Comparison of ENCODE assay signal across 8 cellular contexts in the genomic region with DNA sequence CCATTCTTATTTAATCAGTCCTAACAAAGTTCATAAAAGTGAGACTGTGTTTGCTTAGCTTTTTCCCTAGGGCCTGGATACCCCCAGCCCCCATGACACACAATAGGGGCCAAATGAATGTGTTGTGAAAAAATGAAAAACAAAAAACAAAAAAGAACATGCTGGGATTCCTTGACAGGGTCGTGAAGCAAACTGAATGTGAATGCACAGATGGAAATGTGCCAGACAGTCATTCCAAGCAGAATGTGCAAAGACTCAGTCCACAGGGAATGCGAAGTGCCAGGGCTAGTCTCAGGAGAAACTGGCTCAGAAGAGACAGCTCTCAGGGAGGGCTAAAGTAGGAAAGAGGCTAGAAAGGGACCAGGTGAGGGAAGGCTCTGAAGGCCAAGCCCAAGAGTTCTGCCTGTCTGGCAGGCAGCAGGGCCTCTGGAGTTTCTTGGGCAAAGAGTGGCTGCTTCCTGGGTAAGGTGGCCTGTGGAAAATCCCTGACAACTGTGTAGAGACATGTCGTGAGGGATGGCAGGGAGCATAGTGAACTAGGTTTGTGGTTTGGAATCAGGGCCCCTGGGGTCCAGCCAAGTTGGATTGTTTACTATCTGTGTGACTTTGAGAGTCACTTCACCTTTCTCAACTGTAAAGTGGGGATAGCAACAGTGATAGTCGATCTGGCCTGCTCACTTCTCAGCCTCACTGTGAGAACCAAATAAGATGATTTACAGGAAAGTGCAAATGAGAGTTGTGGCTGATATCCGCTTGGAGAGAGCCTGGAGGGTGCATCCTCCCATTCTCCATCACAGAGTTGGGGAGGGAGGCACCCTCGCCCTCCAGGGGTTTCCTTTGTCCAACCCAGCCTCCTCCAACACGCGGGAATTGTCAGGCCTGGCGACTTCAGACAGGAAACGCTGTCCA. TPM values are rescaled to one million over a fixed set of nuclear protein-coding genes. Genes with fewer than 3 reads are reported as not detected.
DNase-seq lines count a peak whose midpoint lies in the region; ATAC-seq, FAIRE-seq and TF ChIP-seq lines count a peak whose summit lies in the region.

No MANE protein-coding gene starts in this region.

- H4K20me1 ChIP-seq in Karpas-422 (ENCODE audit: insufficient read depth, low read depth, low read length) (no peaks in the 10 kb centered on the region), K562 (replicated peaks; ENCODE audit: control insufficient read depth, insufficient read depth, low read length) (peaks cover 6% of the 10 kb centered on the region; the same call in 1 of the 2 replicates)

- H2AFZ ChIP-seq in Karpas-422 (ENCODE audit: low read length): no peak overlapping the region; the same call in 1 of the 2 replicates
- H2AFZ ChIP-seq in K562 (ENCODE audit: low read depth, low read length): peak overlapping the region; percentile 95

- peak; percentile 32 for FAIRE-seq in K562 (lab: Jason Lieb, UNC)

- H3K9me3 Mint-ChIP-seq in mesothelial cell of epicardium: no peaks in the 10 kb centered on the region

- no peaks in the 10 kb centered on the region for H3K9me2 ChIP-seq in Karpas-422 (replicated peaks; ENCODE audit: insufficient read depth, low read length)

- no peak for TF ChIP-seq EP300 in K562 (IDR thresholded peaks at IDR 0.05; ENCODE audit: low read length)

- POLR2A ChIA-PET in K562 (lab: Yijun Ruan, JAX): interaction anchor here (0.6 kb wide), 2 partner anchors 14 to 23 kb away, joined by 3 to 4 read pairs; no protein-coding TSS in a partner anchor

- H3K27ac Mint-ChIP-seq in mesothelial cell of epicardium: peak overlapping the region; percentile 86

- DNase-seq in COLO829 (ENCODE audit: low spot score) (peak; percentile 27), Karpas-422 (peak; percentile 42), K562 (ENCODE audit: extremely low read depth in 1 of 4, low spot score in 3 of 4) (no peak), mesothelial cell of epicardium (ENCODE audit: low spot score in 2 of 2, unreplicated experiment in 2 of 2) (no peak), sciatic nerve (ENCODE audit: low spot score) (no peak), inferior parietal cortex (ENCODE audit: extremely low spot score) (no peak)
- DNase-seq in stimulated activated CD8-positive, alpha-beta memory T cell treated with anti-CD3 and anti-CD28 coated beads, Interleukin-4, amount 100 ng/mL, for 48 hours: no peak

- peaks cover 4% of the 10 kb centered on the region for H3K9me1 ChIP-seq in K562 (ENCODE audit: control insufficient read depth, insufficient read depth, low read length)

- no peak for TF ChIP-seq POLR2A in K562 (conservative IDR thresholded peaks at IDR 0.05)

- intact Hi-C loops in K562 (cut with micrococcal nuclease): loop anchor here (5.0 kb wide), 2 partner anchors 32 to 48 kb away; a partner anchor contains a TSS
- intact Hi-C loops in sciatic nerve (cut with DNase I): loop anchor here (10.0 kb wide), 1 partner anchor 95 kb away; a partner anchor contains a TSS

- H3K27me3 ChIP-seq in Karpas-422 (ENCODE audit: low read length) (no peaks in the 10 kb centered on the region), K562 (ENCODE audit: control insufficient read depth in 2 of 2, insufficient read depth in 2 of 2, low read length in 2 of 2) (no peaks in the 10 kb centered on the region)

- H3K4me3 ChIP-seq in Karpas-422 (ENCODE audit: low read length) (peak overlapping the region; percentile 100), K562 (peak overlapping the region; percentile 80)

- in situ Hi-C loops in K562 (cut with MboI): no loop called here

- WGBS in K562 (ENCODE audit: insufficient coverage, low coverage, missing lambda C conversion rate): 17% methylated on average over 9 of the region's 10 CpGs

- H3K9ac ChIP-seq in Karpas-422 (ENCODE audit: low read length): peak overlapping the region; percentile 75
- peak overlapping the region; percentile 90 to 96 for H3K9ac ChIP-seq in K562 (ENCODE audit: insufficient read depth in 1 of 2, low read depth in 2 of 2, low read length in 2 of 2)

- H3K36me3 ChIP-seq in Karpas-422 (ENCODE audit: insufficient read depth, low read length) (0 out of 2 replicates have a peak, but pooled peaks cover 3% of the 10 kb centered on the region), K562 (ENCODE audit: control insufficient read depth, insufficient read depth, low read length) (peaks cover 14% of the 10 kb centered on the region; the same call in 1 of the 3 replicates)

- 0 out of 4 replicates have a peak, but pooled peaks of 1 of the 2 experiments have one; percentile 48 for TF ChIP-seq RAD21 in K562 (CRISPR knock-in tag; conservative IDR thresholded peaks at IDR 0.05 in 1 of 2, IDR thresholded peaks at IDR 0.05 in 1 of 2)

- H3K27me3 Mint-ChIP-seq in mesothelial cell of epicardium (ENCODE audit: low read depth): peaks cover 13% of the 10 kb centered on the region

- H3K79me2 ChIP-seq in Karpas-422 (ENCODE audit: low read length): peaks cover 24% of the 10 kb centered on the region
- peaks cover 19% of the 10 kb centered on the region for H3K79me2 ChIP-seq in K562 (ENCODE audit: control insufficient read depth, insufficient read depth, low read length)

- H3K9me3 ChIP-seq in Karpas-422 (ENCODE audit: low read length): no peaks in the 10 kb centered on the region
- no peaks in the 10 kb centered on the region for H3K9me3 ChIP-seq in K562 (replicated peaks; ENCODE audit: control insufficient read depth, insufficient read depth, low read depth, low read length)

- no peaks in the 10 kb centered on the region for H3K36me3 Mint-ChIP-seq in mesothelial cell of epicardium

- H3K4me1 ChIP-seq in Karpas-422 (ENCODE audit: low read length): peaks cover 26% of the 10 kb centered on the region
- H3K4me1 ChIP-seq in K562 (replicated peaks in 1 of 2; ENCODE audit: control insufficient read depth in 2 of 2, insufficient read depth in 2 of 2, low read length in 2 of 2): peaks cover 29 to 51% of the 10 kb centered on the region in 2 experiments

- H3K27ac ChIP-seq in Karpas-422 (ENCODE audit: low read length) (no peak overlapping the region; the same call in 1 of the 2 replicates), K562 (ENCODE audit: extremely low read depth, low read depth, low read length) (peak overlapping the region; percentile 83)

- peaks cover 28% of the 10 kb centered on the region for H3K4me1 Mint-ChIP-seq in mesothelial cell of epicardium

- H3K4me2 ChIP-seq in Karpas-422 (ENCODE audit: low read depth, low read length, poor library complexity, severe bottlenecking) (peak overlapping the region; percentile 89), K562 (ENCODE audit: insufficient read depth, low read length) (peak overlapping the region; percentile 99)

- H3K4me3 Mint-ChIP-seq in mesothelial cell of epicardium: peak overlapping the region; percentile 79

- BruUV-seq in K562 (replicated peaks; lab: Mats Ljungman, UMichigan): TSS peak; percentile 86

- ATAC-seq in K562: no peak
- ATAC-seq in GM21360 (IDR thresholded peaks at IDR 0.05; ENCODE audit: unreplicated experiment): no peak
- no peak for ATAC-seq in sciatic nerve

- CTCF ChIA-PET in K562 (lab: Yijun Ruan, JAX; ENCODE audit: low intra/inter-chr PET ratio): interaction anchor here (0.6 to 1.4 kb wide), 3 partner anchors 34 to 88 kb away, joined by 3 to 4 read pairs (median 3); a partner anchor contains a TSS

- TF ChIP-seq CTCF in K562 (IDR thresholded peaks at IDR 0.05 in 2 of 3, conservative IDR thresholded peaks at IDR 0.05 in 1 of 3; ENCODE audit: insufficient read depth in 2 of 3, low read depth in 1 of 3, low read length in 3 of 3) (no peak), mesothelial cell of epicardium (IDR thresholded peaks at IDR 0.05; ENCODE audit: unreplicated experiment) (no peak)

RNA-seq across cellular contexts. Expression of a gene that starts 1.2 kb away (rescaled TPM):
- total RNA-seq in Karpas-422 (2014; rRNA removed; shearing (Covaris generic); ENCODE audit: low replicate concordance): 33.6 and 50.0 TPM in 2 replicates
- total RNA-seq in K562 (2011; cell fraction: chromatin; rRNA removed; ENCODE audit: low replicate concordance): 77.6 and 286 TPM in 2 replicates
- total RNA-seq in K562 (2011; cell fraction: nucleolus; rRNA removed): 230 and 253 TPM in 2 replicates
- total RNA-seq in K562 (2011; cell fraction: nucleoplasm; rRNA removed): 121 and 122 TPM in 2 replicates
- total RNA-seq in K562 (2014; rRNA removed): 35.9 and 61.0 TPM in 2 replicates
- 10.1 and 15.2 TPM in 2 replicates for total RNA-seq in K562 (2014; rRNA removed; fragmentation: Illumina TruSeq; extraction: Trizol)
- 34.3 and 35.4 TPM in 2 replicates for total RNA-seq in K562 (2015; rRNA removed; fragmentation: Illumina TruSeq; extraction: Trizol)
- total RNA-seq in K562 (2021): 67.8 and 72.3 TPM in 2 replicates
- polyA plus RNA-seq in K562 (2011; rRNA removed): 29.8 and 54.7 TPM in 2 replicates
- polyA plus RNA-seq in K562 (2011; cell fraction: cytosol; rRNA removed): 48.9 and 94.6 TPM in 2 replicates
- 188 and 324 TPM in 2 replicates for polyA plus RNA-seq in K562 (2011; cell fraction: nucleus; rRNA removed)
- polyA plus RNA-seq in K562 (2012): 48.3 and 70.8 TPM in 2 replicates
- 32.8 and 39.7 TPM in 2 replicates for polyA plus RNA-seq in K562 (2014; fragmentation: Illumina TruSeq; extraction: Trizol)
- polyA plus RNA-seq in K562 (2014; fragmentation: Nextera tagmentation; extraction: Ambion mirVana): 1 to 10 TPM in 1 of 2 experiments, under 1 TPM in 1; 0.69 to 2.6 TPM
- 53.2 and 66.2 TPM in 2 replicates for polyA plus RNA-seq in K562 (2014; rRNA removed)
- 25.0 and 32.3 TPM in 2 replicates for polyA minus RNA-seq in K562 (2011; rRNA and poly(A)+ RNA removed)
- 58.9 and 76.8 TPM in 2 replicates for polyA minus RNA-seq in K562 (2011; cell fraction: cytosol; rRNA and poly(A)+ RNA removed)
- polyA minus RNA-seq in K562 (2011; cell fraction: nucleus; rRNA and poly(A)+ RNA removed): 56.0 and 61.5 TPM in 2 replicates
- total RNA-seq in mesothelial cell of epicardium: 32.7 to 36.1 TPM (median 36.1 TPM) in 3 replicates
- 147 TPM for total RNA-seq in sciatic nerve

RNA-seq across cellular contexts. Expression of a gene that starts 13.6 kb away (rescaled TPM):
- total RNA-seq in Karpas-422 (2014; rRNA removed; shearing (Covaris generic); ENCODE audit: low replicate concordance): 10.4 and 14.5 TPM in 2 replicates
- 4.6 and 12.1 TPM in 2 replicates for total RNA-seq in K562 (2011; cell fraction: chromatin; rRNA removed; ENCODE audit: low replicate concordance)
- 12.6 and 17.5 TPM in 2 replicates for total RNA-seq in K562 (2011; cell fraction: nucleolus; rRNA removed)
- total RNA-seq in K562 (2011; cell fraction: nucleoplasm; rRNA removed): 10.9 and 12.2 TPM in 2 replicates
- total RNA-seq in K562 (2014; rRNA removed): 7.4 and 10.6 TPM in 2 replicates
- 2.0 and 2.9 TPM in 2 replicates for total RNA-seq in K562 (2014; rRNA removed; fragmentation: Illumina TruSeq; extraction: Trizol)
- total RNA-seq in K562 (2015; rRNA removed; fragmentation: Illumina TruSeq; extraction: Trizol): 5.7 and 5.9 TPM in 2 replicates
- 4.7 and 6.1 TPM in 2 replicates for total RNA-seq in K562 (2021)
- polyA plus RNA-seq in K562 (2011; rRNA removed): 6.5 and 10.2 TPM in 2 replicates
- polyA plus RNA-seq in K562 (2011; cell fraction: cytosol; rRNA removed): 11.8 and 12.2 TPM in 2 replicates
- 8.5 and 9.2 TPM in 2 replicates for polyA plus RNA-seq in K562 (2011; cell fraction: nucleus; rRNA removed)
- 6.1 and 6.4 TPM in 2 replicates for polyA plus RNA-seq in K562 (2012)
- 6.1 and 6.2 TPM in 2 replicates for polyA plus RNA-seq in K562 (2014; fragmentation: Illumina TruSeq; extraction: Trizol)
- under 1 TPM; 0.68 to 0.89 TPM for polyA plus RNA-seq in K562 (2014; fragmentation: Nextera tagmentation; extraction: Ambion mirVana)
- 5.9 and 6.5 TPM in 2 replicates for polyA plus RNA-seq in K562 (2014; rRNA removed)
- polyA minus RNA-seq in K562 (2011; rRNA and poly(A)+ RNA removed): 2.5 and 5.7 TPM in 2 replicates
- 4.9 and 6.5 TPM in 2 replicates for polyA minus RNA-seq in K562 (2011; cell fraction: cytosol; rRNA and poly(A)+ RNA removed)
- polyA minus RNA-seq in K562 (2011; cell fraction: nucleus; rRNA and poly(A)+ RNA removed): 2.6 TPM in 2 replicates
- 30.8 to 31.2 TPM (median 30.9 TPM) in 3 replicates for total RNA-seq in mesothelial cell of epicardium
- 3.1 TPM for total RNA-seq in sciatic nerve

RNA-seq across cellular contexts. Expression of a gene that starts 16.3 kb away (rescaled TPM):
- not detected in 2 replicates for total RNA-seq in Karpas-422 (2014; rRNA removed; shearing (Covaris generic); ENCODE audit: low replicate concordance)
- total RNA-seq in K562 (2011; cell fraction: chromatin; rRNA removed; ENCODE audit: low replicate concordance): not detected in 2 replicates
- not detected in 2 replicates for total RNA-seq in K562 (2011; cell fraction: nucleolus; rRNA removed)
- total RNA-seq in K562 (2011; cell fraction: nucleoplasm; rRNA removed): not detected in 2 replicates
- total RNA-seq in K562 (2014; rRNA removed) (not detected in 2 replicates), K562 (2014; rRNA removed; fragmentation: Illumina TruSeq; extraction: Trizol) (not detected in 2 replicates), K562 (2015; rRNA removed; fragmentation: Illumina TruSeq; extraction: Trizol) (not detected in 2 replicates), K562 (2021) (not detected in 2 replicates), mesothelial cell of epicardium (0.58 TPM in 1 of 3 replicates, not detected in the others), sciatic nerve (0.31 TPM)
- polyA plus RNA-seq in K562 (2011; rRNA removed) (not detected in 2 replicates), K562 (2014; fragmentation: Illumina TruSeq; extraction: Trizol) (not detected in 2 replicates), K562 (2014; fragmentation: Nextera tagmentation; extraction: Ambion mirVana) (not detected), K562 (2014; rRNA removed) (not detected in 2 replicates)
- not detected in 2 replicates for polyA plus RNA-seq in K562 (2011; cell fraction: cytosol; rRNA removed)
- 0.08 and 0.10 TPM in 2 replicates for polyA plus RNA-seq in K562 (2011; cell fraction: nucleus; rRNA removed)
- 0.15 TPM in 1 of 2 replicates, not detected in the other for polyA plus RNA-seq in K562 (2012)
- polyA minus RNA-seq in K562 (2011; rRNA and poly(A)+ RNA removed): not detected in 2 replicates
- polyA minus RNA-seq in K562 (2011; cell fraction: cytosol; rRNA and poly(A)+ RNA removed): not detected in 2 replicates
- not detected in 2 replicates for polyA minus RNA-seq in K562 (2011; cell fraction: nucleus; rRNA and poly(A)+ RNA removed)

RNA-seq across cellular contexts. Expression of a gene that starts 16.3 kb away (rescaled TPM):
- total RNA-seq in Karpas-422 (2014; rRNA removed; shearing (Covaris generic); ENCODE audit: low replicate concordance): 1.3 and 3.5 TPM in 2 replicates
- total RNA-seq in K562 (2011; cell fraction: chromatin; rRNA removed; ENCODE audit: low replicate concordance): 1.1 and 2.4 TPM in 2 replicates
- total RNA-seq in K562 (2011; cell fraction: nucleolus; rRNA removed): 1.3 and 1.7 TPM in 2 replicates
- total RNA-seq in K562 (2011; cell fraction: nucleoplasm; rRNA removed): 0.99 and 1.3 TPM in 2 replicates
- total RNA-seq in K562 (2014; rRNA removed): 0.12 TPM in 1 of 2 replicates, not detected in the other
- total RNA-seq in K562 (2014; rRNA removed; fragmentation: Illumina TruSeq; extraction: Trizol): 0.11 TPM in 1 of 2 replicates, not detected in the other
- total RNA-seq in K562 (2015; rRNA removed; fragmentation: Illumina TruSeq; extraction: Trizol): 0.11 TPM in 1 of 2 replicates, not detected in the other
- total RNA-seq in K562 (2021): 0.09 and 0.40 TPM in 2 replicates
- polyA plus RNA-seq in K562 (2011; rRNA removed): 0.49 and 1.1 TPM in 2 replicates
- 0.30 and 0.40 TPM in 2 replicates for polyA plus RNA-seq in K562 (2011; cell fraction: cytosol; rRNA removed)
- 9.0 and 9.2 TPM in 2 replicates for polyA plus RNA-seq in K562 (2011; cell fraction: nucleus; rRNA removed)
- 0.36 and 2.9 TPM in 2 replicates for polyA plus RNA-seq in K562 (2012)
- 0.10 TPM in 1 of 2 replicates, not detected in the other for polyA plus RNA-seq in K562 (2014; fragmentation: Illumina TruSeq; extraction: Trizol)
- polyA plus RNA-seq in K562 (2014; fragmentation: Nextera tagmentation; extraction: Ambion mirVana): not detected
- 0.22 and 0.37 TPM in 2 replicates for polyA plus RNA-seq in K562 (2014; rRNA removed)
- 0.24 and 0.25 TPM in 2 replicates for polyA minus RNA-seq in K562 (2011; rRNA and poly(A)+ RNA removed)
- polyA minus RNA-seq in K562 (2011; cell fraction: cytosol; rRNA and poly(A)+ RNA removed): not detected in 2 replicates
- polyA minus RNA-seq in K562 (2011; cell fraction: nucleus; rRNA and poly(A)+ RNA removed): 0.33 and 0.40 TPM in 2 replicates
- 1.8 to 2.9 TPM (median 1.9 TPM) in 3 replicates for total RNA-seq in mesothelial cell of epicardium
- total RNA-seq in sciatic nerve: 5.5 TPM

RNA-seq across cellular contexts. Expression of a gene that starts 28.7 kb away (rescaled TPM):
- total RNA-seq in Karpas-422 (2014; rRNA removed; shearing (Covaris generic); ENCODE audit: low replicate concordance): 12.2 and 15.7 TPM in 2 replicates
- 3.7 and 9.0 TPM in 2 replicates for total RNA-seq in K562 (2011; cell fraction: chromatin; rRNA removed; ENCODE audit: low replicate concordance)
- total RNA-seq in K562 (2011; cell fraction: nucleolus; rRNA removed): 11.2 and 12.4 TPM in 2 replicates
- 8.1 and 10.5 TPM in 2 replicates for total RNA-seq in K562 (2011; cell fraction: nucleoplasm; rRNA removed)
- total RNA-seq in K562 (2014; rRNA removed) (4.5 and 8.6 TPM in 2 replicates), K562 (2014; rRNA removed; fragmentation: Illumina TruSeq; extraction: Trizol) (1.7 and 3.3 TPM in 2 replicates), K562 (2015; rRNA removed; fragmentation: Illumina TruSeq; extraction: Trizol) (4.7 and 4.9 TPM in 2 replicates), K562 (2021) (6.2 and 7.1 TPM in 2 replicates), mesothelial cell of epicardium (14.6 to 17.8 TPM (median 15.4 TPM) in 3 replicates), sciatic nerve (2.4 TPM)
- polyA plus RNA-seq in K562 (2011; rRNA removed) (7.3 and 10.9 TPM in 2 replicates), K562 (2014; fragmentation: Illumina TruSeq; extraction: Trizol) (7.9 and 9.3 TPM in 2 replicates), K562 (2014; fragmentation: Nextera tagmentation; extraction: Ambion mirVana) (under 1 TPM; 0.59 to 0.63 TPM), K562 (2014; rRNA removed) (4.8 and 6.8 TPM in 2 replicates)
- 10.9 and 15.6 TPM in 2 replicates for polyA plus RNA-seq in K562 (2011; cell fraction: cytosol; rRNA removed)
- 14.1 and 14.9 TPM in 2 replicates for polyA plus RNA-seq in K562 (2011; cell fraction: nucleus; rRNA removed)
- polyA plus RNA-seq in K562 (2012): 4.5 and 7.1 TPM in 2 replicates
- 2.0 and 3.1 TPM in 2 replicates for polyA minus RNA-seq in K562 (2011; rRNA and poly(A)+ RNA removed)
- polyA minus RNA-seq in K562 (2011; cell fraction: cytosol; rRNA and poly(A)+ RNA removed): 5.5 and 6.3 TPM in 2 replicates
- 2.7 and 5.9 TPM in 2 replicates for polyA minus RNA-seq in K562 (2011; cell fraction: nucleus; rRNA and poly(A)+ RNA removed)

Comparison
In these comparisons a context has a peak if more than half of its experiments do, and no peak if none do; other contexts are left out.
1. DNase-seq: peak in COLO829 (single experiment) and Karpas-422 (single experiment); none in K562 (0 of 4), mesothelial cell of epicardium (0 of 2), stimulated activated CD8-positive, alpha-beta memory T cell treated with anti-CD3 and anti-CD28 coated beads, Interleukin-4, amount 100 ng/mL, for 48 hours (single experiment), sciatic nerve (single experiment) and inferior parietal cortex (single experiment).